23 cellular contexts compared by ENCODE assay signal in genomic region chr15:68999091-68999490, GRCh38. TPM values are rescaled to one million over a fixed set of nuclear protein-coding genes. Genes with fewer than 3 reads are reported as not detected.
DNase-seq lines count a peak whose midpoint lies in the region; ATAC-seq and TF ChIP-seq lines count a peak whose summit lies in the region.
"Had no signal": no experiment of that assay in that cellular context is flagged by ENCODE, and none has a peak within 500 bp of the region (broad histone marks: within the 10 kb centered on the region; RNA-seq: fewer than 3 reads in every experiment).

No MANE protein-coding gene starts in this region.

- H2BK15ac ChIP-seq in mesendoderm (replicated peaks; ENCODE audit: low read depth) = no peak overlapping the region

- no peak overlapping the region for H3K56ac ChIP-seq in mesendoderm (ENCODE audit: low read length)

- H3K27me3 ChIP-seq in cardiac muscle cell (no peaks in the 10 kb centered on the region), right cardiac atrium (ENCODE audit: control insufficient read depth, insufficient read depth) (no peaks in the 10 kb centered on the region), mesendoderm (ENCODE audit: insufficient read depth, low read length, poor library complexity) (no peaks in the 10 kb centered on the region), vagina (no peaks in the 10 kb centered on the region), tibial artery (peaks cover 0 to 4% of the 10 kb centered on the region in 2 donors)
- H3K27me3 ChIP-seq: BE2C; BLaER1 treated with 17β-estradiol and CSF1 and Interleukin-3, amounts not matched to agents 10 nM and 100 nM had no signal

- H2BK5ac ChIP-seq in mesendoderm (ENCODE audit: low read length) = no peak overlapping the region

- H3K9me3 ChIP-seq in cardiac muscle cell (ENCODE audit: low read depth) (no peaks in the 10 kb centered on the region), right cardiac atrium (ENCODE audit: control insufficient read depth, low read length) (no peaks in the 10 kb centered on the region), vagina (no peaks in the 10 kb centered on the region), tibial artery (no peaks in the 10 kb centered on the region)
- H3K9me3 ChIP-seq: A549; BE2C; BLaER1 treated with 17β-estradiol and CSF1 and Interleukin-3, amounts not matched to agents 10 nM and 100 nM had no signal

- no peak for ATAC-seq in right cardiac atrium
- no peak for ATAC-seq in SK-N-SH treated with all-trans-retinoic acid at 6 μM for 48 hours
- ATAC-seq: A549, GM23338, HCT116 had no signal

- H3K4me3 ChIP-seq in cardiac muscle cell = no peak overlapping the region
- H3K4me3 ChIP-seq in right cardiac atrium (ENCODE audit: low read length) = no peak overlapping the region
- no peak overlapping the region for H3K4me3 ChIP-seq in mesendoderm (ENCODE audit: low read length)
- H3K4me3 ChIP-seq in vagina = no peak overlapping the region
- no peak overlapping the region for H3K4me3 ChIP-seq in tibial artery
- H3K4me3 ChIP-seq: A549; BLaER1 treated with 17β-estradiol and CSF1 and Interleukin-3, amounts not matched to agents 10 nM and 100 nM; GM23338 had no signal

- H3K4ac ChIP-seq in mesendoderm (ENCODE audit: low read depth, low read length) = no peak overlapping the region

- no peaks in the 10 kb centered on the region for H3K79me1 ChIP-seq in mesendoderm (ENCODE audit: low read length)

- peaks cover 45% of the 10 kb centered on the region for H3K4me1 ChIP-seq in cardiac muscle cell (ENCODE audit: low read depth)
- no peaks in the 10 kb centered on the region for H3K4me1 ChIP-seq in right cardiac atrium (ENCODE audit: control insufficient read depth, insufficient read depth, low read length)
- H3K4me1 ChIP-seq in mesendoderm (ENCODE audit: control insufficient read depth, low read depth, low read length) = no peaks in the 10 kb centered on the region
- no peaks in the 10 kb centered on the region for H3K4me1 ChIP-seq in vagina
- peaks cover 0 to 6% (median 2%) of the 10 kb centered on the region in 4 donors for H3K4me1 ChIP-seq in tibial artery
- H3K4me1 ChIP-seq: A549; BLaER1 treated with 17β-estradiol and CSF1 and Interleukin-3, amounts not matched to agents 10 nM and 100 nM had no signal

- no peak overlapping the region for H4K5ac ChIP-seq in mesendoderm (ENCODE audit: low read length)

- no peak overlapping the region for H4K8ac ChIP-seq in mesendoderm (ENCODE audit: low read depth, low read length)

- H3K27ac ChIP-seq in cardiac muscle cell (peak overlapping the region; percentile 92), right cardiac atrium (ENCODE audit: low read length) (no peak overlapping the region), mesendoderm (ENCODE audit: low read depth, low read length) (no peak overlapping the region), vagina (no peak overlapping the region), tibial artery (no peak overlapping the region)
- H3K27ac ChIP-seq: A549; BLaER1 treated with 17β-estradiol and CSF1 and Interleukin-3, amounts not matched to agents 10 nM and 100 nM had no signal

- no peak overlapping the region for H2AK5ac ChIP-seq in mesendoderm (ENCODE audit: low read length)

- intact Hi-C loops in right cardiac atrium (cut with DNase I) (no loop called here), vagina (cut with DNase I) (no loop called here), tibial artery (cut with DNase I; ENCODE audit: low total_unique reads) (no loop called here)

- H3K79me2 ChIP-seq in mesendoderm (ENCODE audit: control insufficient read depth, insufficient read depth, low read length) = no peaks in the 10 kb centered on the region

- DNase-seq in cardiac muscle cell (ENCODE audit: low read depth in 1 of 2, low spot score in 1 of 2) (no peak), right cardiac atrium (no peak), mesendoderm (no peak), vagina (ENCODE audit: extremely low spot score in 2 of 2) (peak; percentile 28 to 42), tibial artery (no peak)
- DNase-seq: 8988T; ACHN; AML-193; BE2C; CD4-positive, alpha-beta T cell; CD8-positive, alpha-beta memory T cell; DMS 273 treated with DMSO at 0.1 percent for 48 hours; DMS79; EL; GDM1; H9 had no signal

- H3K36me3 ChIP-seq in cardiac muscle cell (no peaks in the 10 kb centered on the region), mesendoderm (ENCODE audit: control insufficient read depth, insufficient read depth, low read length) (no peaks in the 10 kb centered on the region), vagina (no peaks in the 10 kb centered on the region), tibial artery (no peaks in the 10 kb centered on the region)
- H3K36me3 ChIP-seq: BE2C; BLaER1 treated with 17β-estradiol and CSF1 and Interleukin-3, amounts not matched to agents 10 nM and 100 nM had no signal

- H2BK120ac ChIP-seq in mesendoderm (ENCODE audit: low read depth, low read length) = no peak overlapping the region

- TF ChIP-seq POLR2A in vagina (IDR thresholded peaks at IDR 0.05) = no peak

- 96% methylated on average over 6 of the region's 6 CpGs for WGBS in right cardiac atrium
- no CpG with 5 or more reads among the region's 6 CpGs for WGBS in mesendoderm (ENCODE audit: extremely low coverage, insufficient coverage, low lambda C conversion rate)

- H3K4me2 ChIP-seq in mesendoderm (ENCODE audit: low read length) = no peak overlapping the region
- H3K4me2 ChIP-seq: A549, GM23338 had no signal

- peak overlapping the region; percentile 24 for H3K23ac ChIP-seq in mesendoderm (ENCODE audit: low read length)

- H3K18ac ChIP-seq in mesendoderm (ENCODE audit: low read length) = no peak overlapping the region

- TF ChIP-seq CTCF in cardiac muscle cell (IDR thresholded peaks at IDR 0.05; ENCODE audit: low read depth, low read length) (no peak), vagina (IDR thresholded peaks at IDR 0.05) (no peak), tibial artery (IDR thresholded peaks at IDR 0.05) (no peak)

- no peak overlapping the region for H3K9ac ChIP-seq in mesendoderm (ENCODE audit: low read length)
- H3K9ac ChIP-seq: BLaER1 treated with 17β-estradiol and CSF1 and Interleukin-3, amounts not matched to agents 10 nM and 100 nM had no signal

TF ChIP-seq in SK-N-SH treated with all-trans-retinoic acid at 6 μM for 48 hours, 23 proteins besides CTCF, POLR2A, EP300 and RAD21 (continues in another document):
- TF ChIP-seq ESRRG (CRISPR knock-in tag; IDR thresholded peaks at IDR 0.05) = no peak
- TF ChIP-seq ZNF70 (CRISPR knock-in tag; IDR thresholded peaks at IDR 0.05) = no peak
- no peak for TF ChIP-seq SNAI2 (CRISPR knock-in tag; IDR thresholded peaks at IDR 0.05)
- TF ChIP-seq TSHZ2 (CRISPR knock-in tag; IDR thresholded peaks at IDR 0.05) = no peak
- no peak for TF ChIP-seq ISL1 (CRISPR knock-in tag; IDR thresholded peaks at IDR 0.05)
- TF ChIP-seq OSR1 (CRISPR knock-in tag; IDR thresholded peaks at IDR 0.05) = no peak
- TF ChIP-seq CREB5 (CRISPR knock-in tag; IDR thresholded peaks at IDR 0.05; ENCODE audit: low read depth) = no peak
- no peak for TF ChIP-seq GLIS3 (CRISPR knock-in tag; IDR thresholded peaks at IDR 0.05)
- TF ChIP-seq ZFP30 (CRISPR knock-in tag; IDR thresholded peaks at IDR 0.05) = no peak

RNA-seq across cellular contexts. Expression of gene NOX5, which starts 15.4 kb away (rescaled TPM):
- total RNA-seq in cardiac muscle cell = 0.12 and 0.25 TPM in 2 replicates
- polyA plus RNA-seq in cardiac muscle cell = 0.39 and 1.4 TPM in 2 replicates
- total RNA-seq in right cardiac atrium = under 1 TPM in 3 of 4 donors, not detected in 1; 0.03 to 0.17 (median 0.06) TPM
- polyA plus RNA-seq in right cardiac atrium = 0.09 TPM
- not detected for polyA plus RNA-seq in mesendoderm (2013, experiment 1 of 2)
- polyA plus RNA-seq in mesendoderm (2013, experiment 2 of 2) = not detected
- 0.74 TPM for total RNA-seq in vagina
- total RNA-seq: CD4-positive, alpha-beta T cell; CD8-positive, alpha-beta memory T cell; H4 had no signal
- polyA plus RNA-seq: CD14-positive monocyte; CD8-positive, alpha-beta memory T cell; GM23338 had no signal

Comparison
In these comparisons a context has a peak if more than half of its experiments do, and no peak if none do; other contexts are left out.
1. DNase-seq: peak in vagina (2 of 2); none in cardiac muscle cell (0 of 2), right cardiac atrium (0 of 3), mesendoderm (single experiment) and tibial artery (0 of 2).